Comparison of ENCODE assay signal across 27 cellular contexts in the genomic region with DNA sequence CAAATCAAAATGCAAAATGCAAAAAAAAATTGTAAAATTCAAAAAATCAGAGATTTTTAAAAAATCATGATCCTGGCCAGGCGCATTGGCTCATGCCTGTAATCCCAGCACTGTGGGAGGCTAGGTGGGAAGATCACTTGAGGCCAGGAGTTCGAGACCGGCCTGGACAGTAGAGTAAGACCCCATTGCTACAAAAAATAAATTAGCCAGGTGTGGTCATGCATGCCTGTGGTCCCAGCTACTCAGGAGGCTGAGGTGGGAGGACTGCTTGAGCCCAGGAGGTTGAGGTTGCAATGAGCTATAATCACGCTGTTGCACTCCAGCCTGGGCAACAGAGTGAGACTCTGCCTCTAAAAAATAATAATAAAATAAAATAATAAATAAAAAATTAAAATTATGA.
"Had no signal": no experiment of that assay in that cellular context is flagged by ENCODE, and none has a peak within 500 bp of the region (broad histone marks: within the 10 kb centered on the region; RNA-seq: fewer than 3 reads in every experiment).

No MANE protein-coding gene starts in this region.

- H3K4me3 ChIP-seq: esophagus muscularis mucosa, gastrocnemius medialis had no signal

- DNase-seq: activated B cell treated with CpG ODN at 0.5 μM for 24 hours; activated CD4-positive, alpha-beta T cell treated with anti-CD3 and anti-CD28 coated beads for 48 hours; activated CD4-positive, alpha-beta T cell treated with anti-CD3 and anti-CD28 coated beads, Interleukin-2, amount 50 U/mL, for 1 hour; activated CD4-positive, alpha-beta T cell treated with anti-CD3 and anti-CD28 coated beads, Interleukin-2, amount 50 U/mL, for 48 hours; activated CD8-positive, alpha-beta memory T cell treated with anti-CD3 and anti-CD28 coated beads for 24 hours; activated CD8-positive, alpha-beta T cell treated with anti-CD3 and anti-CD28 coated beads for 36 hours; activated effector memory CD4-positive, alpha-beta T cell treated with Interleukin-2 at 50 U/mL for 16 hours; activated gamma-delta T cell treated with Interleukin-2 at 50 U/mL for 16 hours; activated naive CD4-positive, alpha-beta T cell treated with anti-CD3 and anti-CD28 coated beads, Interleukin-2, amount 50 U/mL, for 16 hours; activated naive CD4-positive, alpha-beta T cell treated with Interleukin-2 at 50 U/mL for 16 hours; activated T-cell treated with anti-CD3 and anti-CD28 coated beads, Interleukin-2, amount 50 U/mL, for 4 hours; amniotic stem cell; anterior cingulate cortex; brain microvascular endothelial cell; cortex of kidney; dermis blood vessel endothelial cell; effector CD4-positive, alpha-beta T cell; effector memory CD8-positive, alpha-beta T cell; erythroblast; foreskin keratinocyte; gastrocnemius medialis; glutamatergic neuron; T-helper 1 cell; T-helper 2 cell had no signal

- H3K9me3 ChIP-seq: gastrocnemius medialis had no signal

- FAIRE-seq: astrocyte, bronchial epithelial cell had no signal

- H3K27ac ChIP-seq: brain microvascular endothelial cell, esophagus muscularis mucosa, foreskin keratinocyte, gastrocnemius medialis had no signal

- H3K27me3 ChIP-seq: brain microvascular endothelial cell, esophagus muscularis mucosa, foreskin keratinocyte, gastrocnemius medialis had no signal

- H3K36me3 ChIP-seq: brain microvascular endothelial cell, esophagus muscularis mucosa, gastrocnemius medialis had no signal
